16 cellular contexts compared by ENCODE assay signal in genomic region chr9:130199605-130200004, GRCh38. TPM values are rescaled to one million over a fixed set of nuclear protein-coding genes. Genes with fewer than 3 reads are reported as not detected.
DNase-seq lines count a peak whose midpoint lies in the region; ATAC-seq, FAIRE-seq and TF ChIP-seq lines count a peak whose summit lies in the region.
"Had no signal": no experiment of that assay in that cellular context is flagged by ENCODE, and none has a peak within 500 bp of the region (broad histone marks: within the 10 kb centered on the region; RNA-seq: fewer than 3 reads in every experiment).

No MANE protein-coding gene starts in this region.

- H3K27me3 ChIP-seq in K562 (ENCODE audit: control insufficient read depth in 2 of 2, insufficient read depth in 2 of 2, low read length in 2 of 2) (no peaks in the 10 kb centered on the region), keratinocyte (ENCODE audit: control insufficient read depth, extremely low read depth, insufficient read depth, low read length) (no peaks in the 10 kb centered on the region), transverse colon (no peaks in the 10 kb centered on the region)
- H3K27me3 ChIP-seq in CD4-positive, alpha-beta memory T cell (ENCODE audit: insufficient read depth, low read length) = no peaks in the 10 kb centered on the region

- TF ChIP-seq CTCF in K562 (IDR thresholded peaks at IDR 0.05 in 2 of 3, conservative IDR thresholded peaks at IDR 0.05 in 1 of 3; ENCODE audit: insufficient read depth in 2 of 3, low read depth in 1 of 3, low read length in 3 of 3) (no peak), keratinocyte (optimal IDR thresholded peaks at IDR 0.05 in 1 of 3, IDR thresholded peaks at IDR 0.05 in 1 of 3, conservative IDR thresholded peaks at IDR 0.05 in 1 of 3; ENCODE audit: extremely low read depth in 1 of 3, insufficient read depth in 2 of 3, low read length in 3 of 3) (no peak), transverse colon (IDR thresholded peaks at IDR 0.05) (no peak)

- H3K36me3 ChIP-seq in K562 (ENCODE audit: control insufficient read depth, insufficient read depth, low read length) = no peaks in the 10 kb centered on the region
- peaks cover 0 to 4% of the 10 kb centered on the region in 2 experiments for H3K36me3 ChIP-seq in keratinocyte (ENCODE audit: control insufficient read depth in 2 of 2, extremely low read depth in 1 of 2, insufficient read depth in 2 of 2, low read length in 2 of 2)
- no peaks in the 10 kb centered on the region for H3K36me3 ChIP-seq in transverse colon
- no peaks in the 10 kb centered on the region for H3K36me3 ChIP-seq in CD4-positive, alpha-beta memory T cell (ENCODE audit: insufficient read depth, low read length)

- H3K9me1 ChIP-seq in K562 (ENCODE audit: control insufficient read depth, insufficient read depth, low read length) (peaks cover 7% of the 10 kb centered on the region), keratinocyte (ENCODE audit: control insufficient read depth, extremely low read depth, insufficient read depth, low read length) (no peaks in the 10 kb centered on the region)

- H3K4me1 Mint-ChIP-seq in CD4-positive, alpha-beta memory T cell = no peaks in the 10 kb centered on the region

- in situ Hi-C loops in K562 (cut with MboI) (no loop called here), transverse colon (cut with MboI; ENCODE audit: low pct_ligation_motif_present in 1 of 4, low pct_unique_long_range_greater_than_20kb in 1 of 4, low sequenced_read_pairs in 3 of 4) (no loop called here)

- no TSS peak for BruUV-seq in K562 (replicated peaks; lab: Mats Ljungman, UMichigan)

- H3K4me2 ChIP-seq in K562 (ENCODE audit: insufficient read depth, low read length) (no peak overlapping the region), keratinocyte (ENCODE audit: control insufficient read depth, extremely low read depth, insufficient read depth, low read depth, low read length) (peak overlapping the region; percentile 63)

- no peak for FAIRE-seq in K562 (lab: Jason Lieb, UNC)
- FAIRE-seq in keratinocyte (lab: Jason Lieb, UNC) = peak; percentile 92
- FAIRE-seq: RCC 7860 had no signal

- H2AFZ ChIP-seq in K562 (ENCODE audit: low read depth, low read length) (no peak overlapping the region), keratinocyte (ENCODE audit: control insufficient read depth, low read length) (no peak overlapping the region)

- dilution Hi-C loops in keratinocyte (cut with MboI; ENCODE audit: extremely low pct_ligation_motif_present, low sequenced_read_pairs) = no loop called here

- H3K9ac ChIP-seq in K562 (ENCODE audit: insufficient read depth in 1 of 2, low read depth in 2 of 2, low read length in 2 of 2) (peak overlapping the region in 1 of 2 experiments; percentile 48; a peak in 2 of 4 replicates), keratinocyte (ENCODE audit: control insufficient read depth, extremely low read depth, insufficient read depth, low read length) (no peak overlapping the region)

- no peak for TF ChIP-seq EP300 in K562 (IDR thresholded peaks at IDR 0.05; ENCODE audit: low read length)
- TF ChIP-seq EP300 in transverse colon (IDR thresholded peaks at IDR 0.05; ENCODE audit: low read depth) = no peak

- ATAC-seq in K562 = no peak
- no peak for ATAC-seq in GM18873 (IDR thresholded peaks at IDR 0.05; ENCODE audit: low FRiP score, unreplicated experiment)
- ATAC-seq: stimulated activated naive CD8-positive, alpha-beta T cell treated with anti-CD3 and anti-CD28 coated beads, Interleukin-15, Interleukin-2, amounts not matched to agents 100 U/mL and 50 U/mL, for 24 hours had no signal

- no peak overlapping the region for H3K27ac Mint-ChIP-seq in CD4-positive, alpha-beta memory T cell
- H3K27ac Mint-ChIP-seq: activated T-helper 1 cell treated with anti-CD3 and anti-CD28 coated beads, Interleukin-12 subunit alpha, Interleukin-12 subunit beta, Interleukin-2, Interleukin-4 antibody, amounts not matched to agents 30 ng/mL and 10 ng/mL and 1 ng/mL, durations not matched to agents 14 hours and 24 hours and 36 hours had no signal

- TF ChIP-seq RAD21 in K562 (CRISPR knock-in tag; conservative IDR thresholded peaks at IDR 0.05 in 1 of 2, IDR thresholded peaks at IDR 0.05 in 1 of 2) = no peak

- H3K27ac ChIP-seq in K562 (ENCODE audit: extremely low read depth, low read depth, low read length) (no peak overlapping the region), keratinocyte (ENCODE audit: control insufficient read depth, insufficient read depth, low read length) (peak overlapping the region; percentile 31), transverse colon (peak overlapping the region; percentile 63 to 87 (median 81))
- H3K27ac ChIP-seq in CD4-positive, alpha-beta memory T cell (ENCODE audit: low read depth, low read length) = no peak overlapping the region

- DNase-seq in NCI-H510A treated with DMSO at 0.1 percent for 48 hours (lab: John Stamatoyannopoulos, UW) (peak; percentile 14), NCI-H510A (lab: John Stamatoyannopoulos, UW) (no peak), K562 (ENCODE audit: extremely low read depth in 1 of 4, low spot score in 3 of 4) (no peak), keratinocyte (ENCODE audit: low read depth, low spot score) (peak; percentile 63), transverse colon (no peak), HuH-7 (ENCODE audit: low spot score) (no peak)
- no peak for DNase-seq in CD4-positive, alpha-beta memory T cell
- DNase-seq: ACHN; GDM1; HCEC 1CT; NCI-H1048; nephron progenitor cell; stimulated activated naive CD8-positive, alpha-beta T cell treated with anti-CD3 and anti-CD28 coated beads, Interleukin-15, Interleukin-2, amounts not matched to agents 100 U/mL and 50 U/mL, for 24 hours had no signal

- 92% methylated on average over 8 of the region's 8 CpGs for WGBS in K562 (ENCODE audit: insufficient coverage, low coverage, missing lambda C conversion rate)
- 80% methylated on average over 8 of the region's 8 CpGs; no CpG with 5 or more reads in 1 of the 2 donors for WGBS in transverse colon (ENCODE audit: low coverage in 1 of 2), 2 donors

- H3K4me1 ChIP-seq in K562 (replicated peaks in 1 of 2; ENCODE audit: control insufficient read depth in 2 of 2, insufficient read depth in 2 of 2, low read length in 2 of 2) = peaks cover 14 to 38% of the 10 kb centered on the region in 2 experiments
- H3K4me1 ChIP-seq in keratinocyte (ENCODE audit: control insufficient read depth, extremely low read depth, insufficient read depth, low read length) = peaks cover 57% of the 10 kb centered on the region
- H3K4me1 ChIP-seq in transverse colon = peaks cover 13 to 36% (median 17%) of the 10 kb centered on the region in 4 donors
- H3K4me1 ChIP-seq in CD4-positive, alpha-beta memory T cell (ENCODE audit: insufficient read depth, low read length) = no peaks in the 10 kb centered on the region

- peaks cover 4% of the 10 kb centered on the region; the same call in 2 of the 3 replicates for H3K79me2 ChIP-seq in K562 (ENCODE audit: control insufficient read depth, insufficient read depth, low read length)
- H3K79me2 ChIP-seq in keratinocyte (ENCODE audit: control insufficient read depth, insufficient read depth, low read length) = peaks cover 40% of the 10 kb centered on the region

- no peaks in the 10 kb centered on the region for H3K9me3 ChIP-seq in K562 (replicated peaks; ENCODE audit: control insufficient read depth, insufficient read depth, low read depth, low read length)
- H3K9me3 ChIP-seq in keratinocyte (ENCODE audit: control insufficient read depth, low read depth, low read length) = no peaks in the 10 kb centered on the region
- H3K9me3 ChIP-seq in transverse colon = no peaks in the 10 kb centered on the region
- no peaks in the 10 kb centered on the region for H3K9me3 ChIP-seq in CD4-positive, alpha-beta memory T cell (ENCODE audit: control insufficient read depth in 1 of 2, low read length in 2 of 2)

- H3K4me3 Mint-ChIP-seq in CD4-positive, alpha-beta memory T cell = no peak overlapping the region
- H3K4me3 Mint-ChIP-seq: activated T-helper 1 cell treated with anti-CD3 and anti-CD28 coated beads, Interleukin-12 subunit alpha, Interleukin-12 subunit beta, Interleukin-2, Interleukin-4 antibody, amounts not matched to agents 30 ng/mL and 10 ng/mL and 1 ng/mL, durations not matched to agents 14 hours and 24 hours and 36 hours; nephron progenitor cell had no signal

- H3K9me3 Mint-ChIP-seq in CD4-positive, alpha-beta memory T cell = no peaks in the 10 kb centered on the region
- H3K9me3 Mint-ChIP-seq: activated T-helper 1 cell treated with anti-CD3 and anti-CD28 coated beads, Interleukin-12 subunit alpha, Interleukin-12 subunit beta, Interleukin-2, Interleukin-4 antibody, amounts not matched to agents 30 ng/mL and 10 ng/mL and 1 ng/mL, durations not matched to agents 14 hours and 24 hours and 36 hours; nephron progenitor cell had no signal

- no peaks in the 10 kb centered on the region for H3K27me3 Mint-ChIP-seq in CD4-positive, alpha-beta memory T cell

- H4K20me1 ChIP-seq in K562 (replicated peaks; ENCODE audit: control insufficient read depth, insufficient read depth, low read length) = peaks cover 25% of the 10 kb centered on the region
- H4K20me1 ChIP-seq in keratinocyte (ENCODE audit: control insufficient read depth, extremely low read depth, insufficient read depth, low read length) = peaks cover 11% of the 10 kb centered on the region

- intact Hi-C loops in K562 (cut with micrococcal nuclease) (no loop called here), transverse colon (cut with DNase I; ENCODE audit: low total_unique reads) (no loop called here)
- intact Hi-C loops in CD4-positive, alpha-beta memory T cell (cut with micrococcal nuclease) = no loop called here

- H3K4me3 ChIP-seq in K562 (no peak overlapping the region), keratinocyte (ENCODE audit: control insufficient read depth in 2 of 3, extremely low read depth in 1 of 3, insufficient read depth in 2 of 3, low read depth in 1 of 3, low read length in 3 of 3) (no peak overlapping the region), transverse colon (no peak overlapping the region)
- no peak overlapping the region for H3K4me3 ChIP-seq in CD4-positive, alpha-beta memory T cell (ENCODE audit: low read length in 2 of 2)

- POLR2A ChIA-PET in K562 (lab: Yijun Ruan, JAX) = no interaction called here
- POLR2A ChIA-PET in CD4-positive, alpha-beta memory T cell (lab: Charles Lee; ENCODE audit: partially characterized antibody) = no interaction called here

- no peak for TF ChIP-seq POLR2A in K562 (conservative IDR thresholded peaks at IDR 0.05)
- no peak for TF ChIP-seq POLR2A in transverse colon (IDR thresholded peaks at IDR 0.05)

- CTCF ChIA-PET in K562 (lab: Yijun Ruan, JAX; ENCODE audit: low intra/inter-chr PET ratio) = no interaction called here
- CTCF ChIA-PET in CD4-positive, alpha-beta memory T cell (lab: Charles Lee; ENCODE audit: partially characterized antibody) = no interaction called here

- H3K36me3 Mint-ChIP-seq in CD4-positive, alpha-beta memory T cell = no peaks in the 10 kb centered on the region

RNA-seq across cellular contexts. Expression of gene NCS1, which starts 27.4 kb away (rescaled TPM):
- 6.1 and 14.0 TPM in 2 replicates for total RNA-seq in K562 (2011; cell fraction: chromatin; rRNA removed; ENCODE audit: low replicate concordance)
- 10.3 and 11.0 TPM in 2 replicates for total RNA-seq in K562 (2011; cell fraction: nucleolus; rRNA removed)
- total RNA-seq in K562 (2011; cell fraction: nucleoplasm; rRNA removed) = 7.1 and 7.5 TPM in 2 replicates
- total RNA-seq in K562 (2014; rRNA removed) (9.6 and 11.6 TPM in 2 replicates), K562 (2014; rRNA removed; fragmentation: Illumina TruSeq; extraction: Trizol) (7.6 and 8.0 TPM in 2 replicates), K562 (2015; rRNA removed; fragmentation: Illumina TruSeq; extraction: Trizol) (6.9 and 7.4 TPM in 2 replicates), K562 (2021) (22.8 and 25.0 TPM in 2 replicates), transverse colon (10 to 100 TPM; 11.9 to 66.5 (median 25.9) TPM)
- polyA plus RNA-seq in K562 (2011; rRNA removed) (24.0 and 27.0 TPM in 2 replicates), K562 (2014; fragmentation: Illumina TruSeq; extraction: Trizol) (10.5 and 19.7 TPM in 2 replicates), K562 (2014; fragmentation: Nextera tagmentation; extraction: Ambion mirVana) (under 1 TPM; 0.28 to 0.66 TPM), K562 (2014; rRNA removed) (11.2 and 13.1 TPM in 2 replicates), keratinocyte (49.1 to 67.4 TPM (median 61.6 TPM) in 3 replicates)
- 25.2 and 37.2 TPM in 2 replicates for polyA plus RNA-seq in K562 (2011; cell fraction: cytosol; rRNA removed)
- polyA plus RNA-seq in K562 (2011; cell fraction: nucleus; rRNA removed) = 10.2 and 16.2 TPM in 2 replicates
- polyA plus RNA-seq in K562 (2012) = 9.2 and 10.6 TPM in 2 replicates
- 12.8 and 20.5 TPM in 2 replicates for polyA minus RNA-seq in K562 (2011; rRNA and poly(A)+ RNA removed)
- polyA minus RNA-seq in K562 (2011; cell fraction: cytosol; rRNA and poly(A)+ RNA removed) = 14.7 and 17.9 TPM in 2 replicates
- polyA minus RNA-seq in K562 (2011; cell fraction: nucleus; rRNA and poly(A)+ RNA removed) = 3.1 and 3.7 TPM in 2 replicates
- 7.2 TPM for polyA plus RNA-seq in keratinocyte (2011; ENCODE audit: low read depth)
- polyA plus RNA-seq in keratinocyte (2011; cell fraction: cytosol; rRNA removed) = 52.4 and 71.2 TPM in 2 replicates
- 35.4 and 37.0 TPM in 2 replicates for polyA plus RNA-seq in keratinocyte (2011; cell fraction: nucleus; rRNA removed)
- 26.6 and 49.7 TPM in 2 replicates for polyA plus RNA-seq in keratinocyte (2012; ENCODE audit: low replicate concordance)
- polyA minus RNA-seq in keratinocyte = 45.3 to 74.1 TPM (median 69.9 TPM) in 3 replicates
- 94.6 TPM for polyA minus RNA-seq in keratinocyte (2011; cell fraction: cytosol; rRNA and poly(A)+ RNA removed)
- 22.4 and 28.3 TPM in 2 replicates for polyA minus RNA-seq in keratinocyte (2011; cell fraction: nucleus; rRNA and poly(A)+ RNA removed)
- total RNA-seq in CD4-positive, alpha-beta memory T cell = under 1 TPM; 0.64 to 0.90 TPM
- not detected for polyA plus RNA-seq in CD4-positive, alpha-beta memory T cell

Comparison
In these comparisons a context has a peak if more than half of its experiments do, and no peak if none do; other contexts are left out.
1. DNase-seq: peak in NCI-H510A treated with DMSO at 0.1 percent for 48 hours (single experiment) and keratinocyte (single experiment); none in NCI-H510A (single experiment), K562 (0 of 4), transverse colon (single experiment), CD4-positive, alpha-beta memory T cell (0 of 5) and HuH-7 (single experiment).
2. H3K27ac ChIP-seq: peak in keratinocyte (single experiment) and transverse colon (4 of 4); none in K562 (single experiment) and CD4-positive, alpha-beta memory T cell (single experiment).